ENCODE assay signal across 1 cellular context in the genomic region with DNA sequence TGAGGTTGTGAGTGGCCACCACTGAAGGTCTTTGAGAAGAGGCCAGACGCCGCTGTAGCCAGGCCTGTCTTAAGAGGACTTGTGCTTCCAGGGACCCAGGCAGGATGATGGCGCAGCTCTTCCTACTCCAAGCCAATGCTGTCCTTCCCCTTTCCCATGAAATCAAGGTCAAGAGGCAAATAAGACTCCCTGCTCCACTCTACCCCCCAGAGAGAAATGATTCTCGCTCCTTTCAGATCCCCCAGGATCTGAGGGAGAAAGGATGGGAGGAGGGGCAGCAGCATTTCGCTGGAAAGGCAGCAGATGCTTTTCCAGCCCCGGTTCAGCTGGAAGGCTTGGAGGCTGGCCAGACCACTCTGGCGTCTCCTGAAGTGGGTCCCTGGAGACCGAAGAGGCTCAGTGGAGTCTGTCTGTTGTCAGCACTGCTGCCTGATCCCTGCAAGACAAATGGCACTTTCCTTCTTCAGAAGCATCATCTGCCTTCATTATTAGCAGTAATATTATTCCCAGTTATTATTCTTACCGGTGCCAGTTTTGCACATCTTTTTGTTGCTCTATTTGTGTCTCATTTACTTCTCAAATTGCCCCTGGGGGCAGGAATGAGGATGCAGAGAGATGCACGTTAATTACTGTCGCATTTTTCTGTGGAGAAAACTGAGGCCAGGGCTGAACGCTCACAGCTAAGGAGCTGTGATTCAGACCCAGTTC.
TF ChIP-seq lines count a peak whose summit lies in the region.

No MANE protein-coding gene starts in this region.

TF ChIP-seq in HEK293, 187 proteins besides CTCF, POLR2A, EP300 and RAD21 (continued from another document and continues in another):
- TF ChIP-seq ZNF830 (tag by site-specific recombination; IDR thresholded peaks at IDR 0.05; ENCODE audit: low read depth) (no peak), KLF8 (tag by site-specific recombination; IDR thresholded peaks at IDR 0.05) (no peak), ZNF549 (tag by site-specific recombination; IDR thresholded peaks at IDR 0.05) (peak; percentile 76), ZNF10 (tag by site-specific recombination; IDR thresholded peaks at IDR 0.05) (no peak), KLF1 (tag by site-specific recombination; IDR thresholded peaks at IDR 0.05) (no peak), ZFHX2 (tag by site-specific recombination; conservative IDR thresholded peaks at IDR 0.05) (no peak), ZNF530 (tag by site-specific recombination; IDR thresholded peaks at IDR 0.05; ENCODE audit: low read depth) (no peak), PRDM1 (tag by site-specific recombination; IDR thresholded peaks at IDR 0.05) (0 out of 2 replicates have a peak, but pooled peaks have one; percentile 12), ZFP37 (tag by site-specific recombination; IDR thresholded peaks at IDR 0.05) (no peak), MYNN (tag by site-specific recombination; IDR thresholded peaks at IDR 0.05; ENCODE audit: borderline replicate concordance) (no peak), ZNF561 (tag by site-specific recombination; IDR thresholded peaks at IDR 0.05; ENCODE audit: borderline replicate concordance) (no peak), ZNF560 (tag by site-specific recombination; IDR thresholded peaks at IDR 0.05; ENCODE audit: borderline replicate concordance) (no peak), GFI1B (tag by site-specific recombination; IDR thresholded peaks at IDR 0.05) (no peak), ZNF155 (tag by site-specific recombination; IDR thresholded peaks at IDR 0.05) (no peak), GLIS1 (tag by site-specific recombination; IDR thresholded peaks at IDR 0.05) (peak; percentile 96), ZNF501 (tag by site-specific recombination; IDR thresholded peaks at IDR 0.05) (no peak), ZNF510 (tag by site-specific recombination; IDR thresholded peaks at IDR 0.05; ENCODE audit: insufficient replicate concordance) (no peak), KLF9 (tag by site-specific recombination; IDR thresholded peaks at IDR 0.05; ENCODE audit: low read depth) (no peak), ZNF629 (tag by site-specific recombination; IDR thresholded peaks at IDR 0.05) (no peak), SP7 (tag by site-specific recombination; IDR thresholded peaks at IDR 0.05) (no peak), ZNF747 (tag by site-specific recombination; IDR thresholded peaks at IDR 0.05) (no peak), ZNF169 (tag by site-specific recombination; IDR thresholded peaks at IDR 0.05) (no peak), SALL2 (tag by site-specific recombination; IDR thresholded peaks at IDR 0.05; ENCODE audit: borderline replicate concordance) (no peak), ZNF544 (tag by site-specific recombination; IDR thresholded peaks at IDR 0.05) (no peak), ZNF394 (tag by site-specific recombination; IDR thresholded peaks at IDR 0.05; ENCODE audit: borderline replicate concordance) (no peak), ZNF112 (tag by site-specific recombination; IDR thresholded peaks at IDR 0.05) (no peak), ZNF324 (tag by site-specific recombination; IDR thresholded peaks at IDR 0.05) (no peak), BCL11B (tag by site-specific recombination; IDR thresholded peaks at IDR 0.05; ENCODE audit: low read depth) (no peak), ZNF76 (tag by site-specific recombination; IDR thresholded peaks at IDR 0.05; ENCODE audit: borderline replicate concordance, low read depth) (no peak), ZNF610 (tag by site-specific recombination; IDR thresholded peaks at IDR 0.05; ENCODE audit: borderline replicate concordance) (no peak), MZF1 (tag by site-specific recombination; IDR thresholded peaks at IDR 0.05; ENCODE audit: borderline replicate concordance) (no peak), ZNF266 (tag by site-specific recombination; IDR thresholded peaks at IDR 0.05; ENCODE audit: low read depth) (no peak), OSR2 (tag by site-specific recombination; IDR thresholded peaks at IDR 0.05) (peak; percentile 84), ZNF843 (tag by site-specific recombination; IDR thresholded peaks at IDR 0.05) (no peak), TCF7L2 (IDR thresholded peaks at IDR 0.05; ENCODE audit: borderline replicate concordance, low read depth, low read length) (no peak), ZNF2 (tag by site-specific recombination; IDR thresholded peaks at IDR 0.05) (no peak), IKZF3 (tag by site-specific recombination; IDR thresholded peaks at IDR 0.05) (0 out of 2 replicates have a peak, but pooled peaks have one; percentile 51), ZNF585B (tag by site-specific recombination; IDR thresholded peaks at IDR 0.05) (no peak), ZNF658 (tag by site-specific recombination; IDR thresholded peaks at IDR 0.05) (no peak), ZNF596 (tag by site-specific recombination; IDR thresholded peaks at IDR 0.05) (no peak), KLF16 (tag by site-specific recombination; IDR thresholded peaks at IDR 0.05) (no peak), ZNF239 (tag by site-specific recombination; IDR thresholded peaks at IDR 0.05) (no peak), ZEB2 (tag by site-specific recombination; IDR thresholded peaks at IDR 0.05) (peak; percentile 65; the same call in 1 of the 2 replicates)
- TF ChIP-seq, protein P1, sequence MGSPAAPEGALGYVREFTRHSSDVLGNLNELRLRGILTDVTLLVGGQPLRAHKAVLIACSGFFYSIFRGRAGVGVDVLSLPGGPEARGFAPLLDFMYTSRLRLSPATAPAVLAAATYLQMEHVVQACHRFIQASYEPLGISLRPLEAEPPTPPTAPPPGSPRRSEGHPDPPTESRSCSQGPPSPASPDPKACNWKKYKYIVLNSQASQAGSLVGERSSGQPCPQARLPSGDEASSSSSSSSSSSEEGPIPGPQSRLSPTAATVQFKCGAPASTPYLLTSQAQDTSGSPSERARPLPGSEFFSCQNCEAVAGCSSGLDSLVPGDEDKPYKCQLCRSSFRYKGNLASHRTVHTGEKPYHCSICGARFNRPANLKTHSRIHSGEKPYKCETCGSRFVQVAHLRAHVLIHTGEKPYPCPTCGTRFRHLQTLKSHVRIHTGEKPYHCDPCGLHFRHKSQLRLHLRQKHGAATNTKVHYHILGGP (tag by site-specific recombination; IDR thresholded peaks at IDR 0.05): no peak
- TF ChIP-seq, protein P2, sequence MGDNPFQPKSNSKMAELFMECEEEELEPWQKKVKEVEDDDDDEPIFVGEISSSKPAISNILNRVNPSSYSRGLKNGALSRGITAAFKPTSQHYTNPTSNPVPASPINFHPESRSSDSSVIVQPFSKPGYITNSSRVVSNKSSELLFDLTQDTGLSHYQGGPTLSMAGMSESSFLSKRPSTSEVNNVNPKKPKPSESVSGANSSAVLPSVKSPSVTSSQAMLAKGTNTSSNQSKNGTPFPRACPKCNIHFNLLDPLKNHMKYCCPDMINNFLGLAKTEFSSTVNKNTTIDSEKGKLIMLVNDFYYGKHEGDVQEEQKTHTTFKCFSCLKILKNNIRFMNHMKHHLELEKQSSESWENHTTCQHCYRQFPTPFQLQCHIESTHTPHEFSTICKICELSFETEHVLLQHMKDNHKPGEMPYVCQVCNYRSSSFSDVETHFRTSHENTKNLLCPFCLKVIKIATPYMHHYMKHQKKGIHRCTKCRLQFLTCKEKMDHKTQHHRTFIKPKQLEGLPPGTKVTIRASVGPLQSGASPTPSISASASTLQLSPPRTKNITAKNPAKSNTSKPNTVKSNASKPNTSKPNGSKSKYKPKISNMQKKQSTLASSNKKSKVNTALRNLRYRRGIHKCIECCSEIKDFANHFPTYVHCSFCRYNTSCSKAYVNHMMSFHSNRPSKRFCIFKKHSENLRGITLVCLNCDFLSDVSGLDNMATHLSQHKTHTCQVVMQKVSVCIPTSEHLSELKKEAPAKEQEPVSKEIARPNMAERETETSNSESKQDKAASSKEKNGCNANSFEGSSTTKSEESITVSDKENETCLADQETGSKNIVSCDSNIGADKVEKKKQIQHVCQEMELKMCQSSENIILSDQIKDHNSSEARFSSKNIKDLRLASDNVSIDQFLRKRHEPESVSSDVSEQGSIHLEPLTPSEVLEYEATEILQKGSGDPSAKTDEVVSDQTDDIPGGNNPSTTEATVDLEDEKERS (tag by site-specific recombination; IDR thresholded peaks at IDR 0.05): no peak
- TF ChIP-seq, protein P3, sequence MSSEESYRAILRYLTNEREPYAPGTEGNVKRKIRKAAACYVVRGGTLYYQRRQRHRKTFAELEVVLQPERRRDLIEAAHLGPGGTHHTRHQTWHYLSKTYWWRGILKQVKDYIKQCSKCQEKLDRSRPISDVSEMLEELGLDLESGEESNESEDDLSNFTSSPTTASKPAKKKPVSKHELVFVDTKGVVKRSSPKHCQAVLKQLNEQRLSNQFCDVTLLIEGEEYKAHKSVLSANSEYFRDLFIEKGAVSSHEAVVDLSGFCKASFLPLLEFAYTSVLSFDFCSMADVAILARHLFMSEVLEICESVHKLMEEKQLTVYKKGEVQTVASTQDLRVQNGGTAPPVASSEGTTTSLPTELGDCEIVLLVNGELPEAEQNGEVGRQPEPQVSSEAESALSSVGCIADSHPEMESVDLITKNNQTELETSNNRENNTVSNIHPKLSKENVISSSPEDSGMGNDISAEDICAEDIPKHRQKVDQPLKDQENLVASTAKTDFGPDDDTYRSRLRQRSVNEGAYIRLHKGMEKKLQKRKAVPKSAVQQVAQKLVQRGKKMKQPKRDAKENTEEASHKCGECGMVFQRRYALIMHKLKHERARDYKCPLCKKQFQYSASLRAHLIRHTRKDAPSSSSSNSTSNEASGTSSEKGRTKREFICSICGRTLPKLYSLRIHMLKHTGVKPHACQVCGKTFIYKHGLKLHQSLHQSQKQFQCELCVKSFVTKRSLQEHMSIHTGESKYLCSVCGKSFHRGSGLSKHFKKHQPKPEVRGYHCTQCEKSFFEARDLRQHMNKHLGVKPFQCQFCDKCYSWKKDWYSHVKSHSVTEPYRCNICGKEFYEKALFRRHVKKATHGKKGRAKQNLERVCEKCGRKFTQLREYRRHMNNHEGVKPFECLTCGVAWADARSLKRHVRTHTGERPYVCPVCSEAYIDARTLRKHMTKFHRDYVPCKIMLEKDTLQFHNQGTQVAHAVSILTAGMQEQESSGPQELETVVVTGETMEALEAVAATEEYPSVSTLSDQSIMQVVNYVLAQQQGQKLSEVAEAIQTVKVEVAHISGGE (tag by site-specific recombination; conservative IDR thresholded peaks at IDR 0.05; ENCODE audit: low read depth): no peak
- TF ChIP-seq, protein P4, sequence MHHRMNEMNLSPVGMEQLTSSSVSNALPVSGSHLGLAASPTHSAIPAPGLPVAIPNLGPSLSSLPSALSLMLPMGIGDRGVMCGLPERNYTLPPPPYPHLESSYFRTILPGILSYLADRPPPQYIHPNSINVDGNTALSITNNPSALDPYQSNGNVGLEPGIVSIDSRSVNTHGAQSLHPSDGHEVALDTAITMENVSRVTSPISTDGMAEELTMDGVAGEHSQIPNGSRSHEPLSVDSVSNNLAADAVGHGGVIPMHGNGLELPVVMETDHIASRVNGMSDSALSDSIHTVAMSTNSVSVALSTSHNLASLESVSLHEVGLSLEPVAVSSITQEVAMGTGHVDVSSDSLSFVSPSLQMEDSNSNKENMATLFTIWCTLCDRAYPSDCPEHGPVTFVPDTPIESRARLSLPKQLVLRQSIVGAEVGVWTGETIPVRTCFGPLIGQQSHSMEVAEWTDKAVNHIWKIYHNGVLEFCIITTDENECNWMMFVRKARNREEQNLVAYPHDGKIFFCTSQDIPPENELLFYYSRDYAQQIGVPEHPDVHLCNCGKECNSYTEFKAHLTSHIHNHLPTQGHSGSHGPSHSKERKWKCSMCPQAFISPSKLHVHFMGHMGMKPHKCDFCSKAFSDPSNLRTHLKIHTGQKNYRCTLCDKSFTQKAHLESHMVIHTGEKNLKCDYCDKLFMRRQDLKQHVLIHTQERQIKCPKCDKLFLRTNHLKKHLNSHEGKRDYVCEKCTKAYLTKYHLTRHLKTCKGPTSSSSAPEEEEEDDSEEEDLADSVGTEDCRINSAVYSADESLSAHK (tag by site-specific recombination; IDR thresholded peaks at IDR 0.05): no peak
- TF ChIP-seq, protein P5, sequence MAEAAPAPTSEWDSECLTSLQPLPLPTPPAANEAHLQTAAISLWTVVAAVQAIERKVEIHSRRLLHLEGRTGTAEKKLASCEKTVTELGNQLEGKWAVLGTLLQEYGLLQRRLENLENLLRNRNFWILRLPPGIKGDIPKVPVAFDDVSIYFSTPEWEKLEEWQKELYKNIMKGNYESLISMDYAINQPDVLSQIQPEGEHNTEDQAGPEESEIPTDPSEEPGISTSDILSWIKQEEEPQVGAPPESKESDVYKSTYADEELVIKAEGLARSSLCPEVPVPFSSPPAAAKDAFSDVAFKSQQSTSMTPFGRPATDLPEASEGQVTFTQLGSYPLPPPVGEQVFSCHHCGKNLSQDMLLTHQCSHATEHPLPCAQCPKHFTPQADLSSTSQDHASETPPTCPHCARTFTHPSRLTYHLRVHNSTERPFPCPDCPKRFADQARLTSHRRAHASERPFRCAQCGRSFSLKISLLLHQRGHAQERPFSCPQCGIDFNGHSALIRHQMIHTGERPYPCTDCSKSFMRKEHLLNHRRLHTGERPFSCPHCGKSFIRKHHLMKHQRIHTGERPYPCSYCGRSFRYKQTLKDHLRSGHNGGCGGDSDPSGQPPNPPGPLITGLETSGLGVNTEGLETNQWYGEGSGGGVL (tag by site-specific recombination; IDR thresholded peaks at IDR 0.05): no peak
- TF ChIP-seq, protein P6, sequence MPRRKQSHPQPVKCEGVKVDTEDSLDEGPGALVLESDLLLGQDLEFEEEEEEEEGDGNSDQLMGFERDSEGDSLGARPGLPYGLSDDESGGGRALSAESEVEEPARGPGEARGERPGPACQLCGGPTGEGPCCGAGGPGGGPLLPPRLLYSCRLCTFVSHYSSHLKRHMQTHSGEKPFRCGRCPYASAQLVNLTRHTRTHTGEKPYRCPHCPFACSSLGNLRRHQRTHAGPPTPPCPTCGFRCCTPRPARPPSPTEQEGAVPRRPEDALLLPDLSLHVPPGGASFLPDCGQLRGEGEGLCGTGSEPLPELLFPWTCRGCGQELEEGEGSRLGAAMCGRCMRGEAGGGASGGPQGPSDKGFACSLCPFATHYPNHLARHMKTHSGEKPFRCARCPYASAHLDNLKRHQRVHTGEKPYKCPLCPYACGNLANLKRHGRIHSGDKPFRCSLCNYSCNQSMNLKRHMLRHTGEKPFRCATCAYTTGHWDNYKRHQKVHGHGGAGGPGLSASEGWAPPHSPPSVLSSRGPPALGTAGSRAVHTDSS (tag by site-specific recombination; IDR thresholded peaks at IDR 0.05): no peak
- TF ChIP-seq, protein P7, sequence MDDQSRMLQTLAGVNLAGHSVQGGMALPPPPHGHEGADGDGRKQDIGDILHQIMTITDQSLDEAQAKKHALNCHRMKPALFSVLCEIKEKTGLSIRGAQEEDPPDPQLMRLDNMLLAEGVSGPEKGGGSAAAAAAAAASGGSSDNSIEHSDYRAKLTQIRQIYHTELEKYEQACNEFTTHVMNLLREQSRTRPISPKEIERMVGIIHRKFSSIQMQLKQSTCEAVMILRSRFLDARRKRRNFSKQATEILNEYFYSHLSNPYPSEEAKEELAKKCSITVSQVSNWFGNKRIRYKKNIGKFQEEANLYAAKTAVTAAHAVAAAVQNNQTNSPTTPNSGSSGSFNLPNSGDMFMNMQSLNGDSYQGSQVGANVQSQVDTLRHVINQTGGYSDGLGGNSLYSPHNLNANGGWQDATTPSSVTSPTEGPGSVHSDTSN (CRISPR knock-in tag; IDR thresholded peaks at IDR 0.05): no peak
- TF ChIP-seq, protein P8, sequence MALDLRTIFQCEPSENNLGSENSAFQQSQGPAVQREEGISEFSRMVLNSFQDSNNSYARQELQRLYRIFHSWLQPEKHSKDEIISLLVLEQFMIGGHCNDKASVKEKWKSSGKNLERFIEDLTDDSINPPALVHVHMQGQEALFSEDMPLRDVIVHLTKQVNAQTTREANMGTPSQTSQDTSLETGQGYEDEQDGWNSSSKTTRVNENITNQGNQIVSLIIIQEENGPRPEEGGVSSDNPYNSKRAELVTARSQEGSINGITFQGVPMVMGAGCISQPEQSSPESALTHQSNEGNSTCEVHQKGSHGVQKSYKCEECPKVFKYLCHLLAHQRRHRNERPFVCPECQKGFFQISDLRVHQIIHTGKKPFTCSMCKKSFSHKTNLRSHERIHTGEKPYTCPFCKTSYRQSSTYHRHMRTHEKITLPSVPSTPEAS (tag by site-specific recombination; IDR thresholded peaks at IDR 0.05): no peak
